1 cellular context compared by ENCODE assay signal in genomic region chr2:69989017-69989416, GRCh38.
TF ChIP-seq lines count a peak whose summit lies in the region.

No MANE protein-coding gene starts in this region.

TF ChIP-seq in HepG2, 621 proteins besides CTCF, POLR2A, EP300 and RAD21:
- no peak for TF ChIP-seq RXRA (CRISPR knock-in tag; IDR thresholded peaks at IDR 0.05)
- TF ChIP-seq ZNF296 (CRISPR knock-in tag; conservative IDR thresholded peaks at IDR 0.05), result no peak
- no peak for TF ChIP-seq RNF2 (conservative IDR thresholded peaks at IDR 0.05; ENCODE audit: low read depth)
- no peak for TF ChIP-seq ZNF256 (CRISPR knock-in tag; conservative IDR thresholded peaks at IDR 0.05)
- no peak for TF ChIP-seq DNMT3B (CRISPR knock-in tag; conservative IDR thresholded peaks at IDR 0.05)
- TF ChIP-seq SNAI1 (CRISPR knock-in tag; IDR thresholded peaks at IDR 0.05; ENCODE audit: borderline replicate concordance), result no peak
- TF ChIP-seq PITX1 (CRISPR knock-in tag; IDR thresholded peaks at IDR 0.05), result no peak
- no peak for TF ChIP-seq HHEX (CRISPR knock-in tag; IDR thresholded peaks at IDR 0.05)
- 0 out of 2 replicates have a peak, but pooled peaks have one; percentile 22 for TF ChIP-seq ZBTB10 (CRISPR knock-in tag; IDR thresholded peaks at IDR 0.05; ENCODE audit: borderline replicate concordance)
